Comparison of ENCODE assay signal across 10 cellular contexts in the genomic region with DNA sequence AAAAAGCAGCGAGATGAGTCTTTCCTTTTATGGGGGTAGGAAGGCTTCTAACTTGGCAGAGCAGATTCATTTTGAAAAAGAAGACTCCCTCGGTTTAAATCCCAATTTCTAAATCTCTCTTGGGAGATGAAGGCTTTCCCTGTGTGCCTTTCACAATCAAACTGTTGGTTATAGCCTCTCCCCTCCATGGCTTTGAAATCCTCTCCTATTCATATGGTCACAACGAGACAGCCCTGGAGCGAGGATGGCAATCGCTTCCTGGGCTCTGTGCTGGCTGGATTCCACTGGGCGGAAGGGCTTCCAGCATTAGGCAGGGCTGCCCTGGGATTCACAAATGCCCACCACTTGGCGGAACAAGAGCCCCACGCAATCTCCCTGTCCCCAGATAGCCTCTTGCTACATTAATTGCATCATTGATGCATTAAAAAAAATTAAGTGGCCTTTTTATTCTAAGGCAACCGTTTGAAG. TPM values are rescaled to one million over a fixed set of nuclear protein-coding genes. Genes with fewer than 3 reads are reported as not detected.
A peak's percentile ranks its signal among the peaks of the same experiment; 100 is the strongest.
DNase-seq lines count a peak whose midpoint lies in the region; ATAC-seq and TF ChIP-seq lines count a peak whose summit lies in the region.
"Had no signal": no experiment of that assay in that cellular context is flagged by ENCODE, and none has a peak within 500 bp of the region (broad histone marks: within the 10 kb centered on the region; RNA-seq: fewer than 3 reads in every experiment).

No MANE protein-coding gene starts in this region.

- intact Hi-C loops in heart left ventricle (cut with DNase I): loop anchor here in 3 of 10 donors (5.0 to 10.0 kb wide), 3 partner anchors 62 to 180 kb away; no protein-coding TSS in a partner anchor
- intact Hi-C loops in CD4-positive, alpha-beta T cell (cut with DNase I, micrococcal nuclease): no loop called here

- no peaks in the 10 kb centered on the region for H3K9me3 Mint-ChIP-seq in CD8-positive, alpha-beta memory T cell
- no peaks in the 10 kb centered on the region for H3K9me3 Mint-ChIP-seq in CD4-positive, alpha-beta T cell

- CTCF ChIA-PET in CD8-positive, alpha-beta memory T cell (lab: Charles Lee): no interaction called here
- CTCF ChIA-PET in CD4-positive, alpha-beta T cell (lab: Charles Lee): no interaction called here

- WGBS in heart left ventricle, 4 donors: 1 to 5% (median 2%) methylated on average over 9 of the region's 9 CpGs

- H3K36me3 Mint-ChIP-seq in CD8-positive, alpha-beta memory T cell: no peaks in the 10 kb centered on the region
- no peaks in the 10 kb centered on the region for H3K36me3 Mint-ChIP-seq in CD4-positive, alpha-beta T cell (ENCODE audit: low read depth)

- peaks cover 3 to 10% (median 4%) of the 10 kb centered on the region in 3 donors for H3K4me1 Mint-ChIP-seq in CD8-positive, alpha-beta memory T cell
- H3K4me1 Mint-ChIP-seq in CD4-positive, alpha-beta T cell (ENCODE audit: low read depth): peaks cover 11% of the 10 kb centered on the region

- no peaks in the 10 kb centered on the region for H3K4me1 ChIP-seq in CD8-positive, alpha-beta memory T cell (ENCODE audit: insufficient read depth, low read length)
- H3K4me1 ChIP-seq in adipocyte (ENCODE audit: control insufficient read depth, insufficient read depth, low read length) (peaks cover 40% of the 10 kb centered on the region), heart left ventricle (peaks cover 0 to 59% (median 36%) of the 10 kb centered on the region in 12 donors)

- no peaks in the 10 kb centered on the region for H3K9me3 ChIP-seq in CD8-positive, alpha-beta memory T cell (ENCODE audit: low read length)
- H3K9me3 ChIP-seq in adipocyte (ENCODE audit: control insufficient read depth, low read length) (no peaks in the 10 kb centered on the region), heart left ventricle (no peaks in the 10 kb centered on the region)
- no peaks in the 10 kb centered on the region for H3K9me3 ChIP-seq in CD4-positive, alpha-beta T cell (ENCODE audit: control insufficient read depth, low read length)

- H3K4me3 Mint-ChIP-seq in CD8-positive, alpha-beta memory T cell: no peak overlapping the region
- H3K4me3 Mint-ChIP-seq in CD4-positive, alpha-beta T cell: no peak overlapping the region

- peak overlapping the region; percentile 64 for H3K27ac ChIP-seq in CD8-positive, alpha-beta memory T cell (ENCODE audit: low read depth, low read length)
- H3K27ac ChIP-seq in heart left ventricle: peak overlapping the region; percentile 89 to 98 (median 96)
- no peak overlapping the region for H3K27ac ChIP-seq in CD4-positive, alpha-beta T cell (ENCODE audit: low read depth, low read length)

- peak in 1 of 12 donors; percentile 10 for TF ChIP-seq CTCF in heart left ventricle (IDR thresholded peaks at IDR 0.05)
- no peak for TF ChIP-seq CTCF in CD4-positive, alpha-beta T cell (IDR thresholded peaks at IDR 0.05)

- H3K4me3 ChIP-seq in CD8-positive, alpha-beta memory T cell (ENCODE audit: low read length): no peak overlapping the region
- H3K4me3 ChIP-seq in adipocyte (ENCODE audit: low read length): peak overlapping the region; percentile 71
- peak overlapping the region; percentile 52 to 85 (median 76) for H3K4me3 ChIP-seq in heart left ventricle

- H3K27ac Mint-ChIP-seq in CD8-positive, alpha-beta memory T cell: no peak overlapping the region
- no peak overlapping the region for H3K27ac Mint-ChIP-seq in CD4-positive, alpha-beta T cell

- H3K27me3 ChIP-seq in CD8-positive, alpha-beta memory T cell (ENCODE audit: insufficient read depth, low read length, poor library complexity, severe bottlenecking): no peaks in the 10 kb centered on the region
- H3K27me3 ChIP-seq in adipocyte (replicated peaks; ENCODE audit: control insufficient read depth, insufficient read depth, low read length) (no peaks in the 10 kb centered on the region), heart left ventricle (no peaks in the 10 kb centered on the region)
- peaks cover 22% of the 10 kb centered on the region for H3K27me3 ChIP-seq in CD4-positive, alpha-beta T cell (ENCODE audit: control insufficient read depth, insufficient read depth, low read length)

- TF ChIP-seq POLR2A in heart left ventricle (IDR thresholded peaks at IDR 0.05): peak in 1 of 2 donors; percentile 14

- POLR2A ChIA-PET in CD8-positive, alpha-beta memory T cell (lab: Charles Lee): no interaction called here
- POLR2A ChIA-PET in CD4-positive, alpha-beta T cell (lab: Charles Lee): no interaction called here

- H3K27me3 Mint-ChIP-seq in CD8-positive, alpha-beta memory T cell: peaks cover 11 to 71% of the 10 kb centered on the region in 2 donors
- H3K27me3 Mint-ChIP-seq in CD4-positive, alpha-beta T cell: peaks cover 76% of the 10 kb centered on the region

- H3K36me3 ChIP-seq in CD8-positive, alpha-beta memory T cell (ENCODE audit: insufficient read depth, low read length): no peaks in the 10 kb centered on the region
- H3K36me3 ChIP-seq in adipocyte (ENCODE audit: control insufficient read depth, insufficient read depth, low read length, severe bottlenecking) (no peaks in the 10 kb centered on the region), heart left ventricle (peaks cover 0 to 14% (median 3%) of the 10 kb centered on the region in 9 donors)

- peak; percentile 44 to 67 (median 62) for ATAC-seq in heart left ventricle
- no peak for ATAC-seq in CD4-positive, alpha-beta T cell (ENCODE audit: poor library complexity)

- H3K9ac ChIP-seq in adipocyte (ENCODE audit: low read length): peak overlapping the region; percentile 60

- no peak for DNase-seq in CD8-positive, alpha-beta memory T cell
- DNase-seq in adipocyte (ENCODE audit: low read depth) (peak; percentile 62), heart left ventricle (peak; percentile 64 to 82 (median 75)), pons (ENCODE audit: low spot score) (peak; percentile 11), NCI-H2029 (lab: John Stamatoyannopoulos, UW) (no peak), epidermal melanocyte (ENCODE audit: insufficient read length, low spot score) (no peak), SIG-M5 treated with dmso at 0.1 percent for 504 hours (lab: John Stamatoyannopoulos, UW; ENCODE audit: unreplicated experiment) (no peak)
- no peak for DNase-seq in CD4-positive, alpha-beta T cell
- DNase-seq: activated CD4-positive, CD25-positive, alpha-beta regulatory T cell; NCI-H510A treated with DMSO at 0.1 percent for 48 hours had no signal

RNA-seq across cellular contexts. Expression of a gene that starts 1.6 kb away (rescaled TPM):
- not detected for total RNA-seq in CD8-positive, alpha-beta memory T cell
- not detected for polyA plus RNA-seq in CD8-positive, alpha-beta memory T cell
- total RNA-seq in heart left ventricle: 100 to 1,000 TPM in 5 of 9 donors, 10 to 100 TPM in 4; 50.3 to 149 (median 113) TPM
- 10 to 100 TPM; 35.2 to 38.9 TPM for polyA plus RNA-seq in heart left ventricle
- under 1 TPM; 0.14 to 0.16 TPM for total RNA-seq in CD4-positive, alpha-beta T cell

Comparison
In these comparisons a context has a peak if more than half of its experiments do, and no peak if none do; other contexts are left out.
1. DNase-seq: peak in adipocyte (single experiment), heart left ventricle (5 of 5) and pons (single experiment); none in CD8-positive, alpha-beta memory T cell (0 of 5), CD4-positive, alpha-beta T cell (0 of 10), NCI-H2029 (single experiment), epidermal melanocyte (single experiment) and SIG-M5 treated with dmso at 0.1 percent for 504 hours (single experiment).
2. RNA of a gene that starts 1.6 kb away (total RNA-seq): 50.3 to 149 TPM in heart left ventricle; 0.14 to 0.16 TPM in CD4-positive, alpha-beta T cell and not detected in CD8-positive, alpha-beta memory T cell; every median in the first group is over 10 times any median in the second.